In the genomic region with DNA sequence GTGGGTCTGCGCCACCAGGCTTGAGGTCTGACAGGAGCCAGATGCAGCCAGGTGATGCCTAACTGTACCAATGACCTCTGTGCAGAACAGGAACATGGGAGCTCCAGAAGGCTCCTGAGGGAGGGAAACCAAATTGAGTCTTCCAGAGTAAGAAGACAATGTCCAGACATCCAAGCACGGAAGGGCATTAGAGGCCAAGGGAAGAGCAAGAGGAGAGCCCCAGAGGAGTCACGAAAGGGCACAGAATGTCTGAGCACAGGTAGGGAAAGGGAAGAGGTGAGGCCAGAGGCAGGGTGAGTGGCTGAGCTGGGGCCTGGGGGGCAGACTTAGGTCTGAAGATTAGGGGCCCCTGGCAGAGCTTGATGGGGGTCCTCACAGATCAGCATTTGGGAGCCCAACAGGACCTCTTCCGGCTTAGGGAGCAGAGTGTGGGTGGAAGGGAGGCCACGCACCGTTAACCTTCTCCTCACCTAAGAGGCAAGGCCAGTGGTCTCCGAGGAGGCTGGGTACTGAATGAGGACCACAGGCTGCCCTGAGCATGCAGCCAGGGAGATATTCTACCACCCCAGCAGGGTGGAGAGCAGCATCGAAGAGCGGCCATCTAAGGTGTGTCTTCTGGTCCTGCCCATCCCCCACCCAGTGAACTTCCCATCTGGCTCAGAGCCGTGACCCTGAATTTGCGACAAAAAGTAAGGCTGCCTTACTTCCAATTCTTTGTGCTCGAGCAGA, we compare ENCODE assay signal across 29 cellular contexts. TPM values are rescaled to one million over a fixed set of nuclear protein-coding genes. Genes with fewer than 3 reads are reported as not detected.
DNase-seq lines count a peak whose midpoint lies in the region; ATAC-seq and TF ChIP-seq lines count a peak whose summit lies in the region.
"Had no signal": no experiment of that assay in that cellular context is flagged by ENCODE, and none has a peak within 500 bp of the region (broad histone marks: within the 10 kb centered on the region; RNA-seq: fewer than 3 reads in every experiment).

No MANE protein-coding gene starts in this region.

- TF ChIP-seq CTCF in chondrocyte (IDR thresholded peaks at IDR 0.05): no peak
- no peak for TF ChIP-seq CTCF in osteoblast (IDR thresholded peaks at IDR 0.05; ENCODE audit: extremely low read depth, low read depth, low read length)
- TF ChIP-seq CTCF in GM13976 (IDR thresholded peaks at IDR 0.05; ENCODE audit: borderline replicate concordance, control extremely low read depth, extremely low read depth, insufficient read depth, missing control alignments): no peak

- peak overlapping the region in 8 of 11 experiments; percentile 52 to 94 (median 86); a peak in 15 of 22 replicates for H3K4me2 ChIP-seq in BLaER1 treated with 17β-estradiol and CSF1 and Interleukin-3, amounts not matched to agents 10 nM and 100 nM
- no peak overlapping the region for H3K4me2 ChIP-seq in osteoblast (ENCODE audit: insufficient read depth, low read length)

- H3K36me3 Mint-ChIP-seq in activated naive CD4-positive, alpha-beta T cell treated with anti-CD3 and anti-CD28 coated beads, Interleukin-2, amount 50 U/mL, for 72 hours: no peaks in the 10 kb centered on the region
- peaks cover 22% of the 10 kb centered on the region for H3K36me3 Mint-ChIP-seq in chondrocyte (ENCODE audit: low read depth)

- ATAC-seq in activated naive CD4-positive, alpha-beta T cell treated with anti-CD3 and anti-CD28 coated beads, Interleukin-2, amount 50 U/mL, for 72 hours: no peak
- ATAC-seq in GM21723 (IDR thresholded peaks at IDR 0.05; ENCODE audit: unreplicated experiment) (no peak), GM18909 (IDR thresholded peaks at IDR 0.05; ENCODE audit: poor library complexity, unreplicated experiment) (no peak)
- ATAC-seq: PC-3 had no signal

- H3K9me3 Mint-ChIP-seq in activated naive CD4-positive, alpha-beta T cell treated with anti-CD3 and anti-CD28 coated beads, Interleukin-2, amount 50 U/mL, for 72 hours: no peaks in the 10 kb centered on the region
- H3K9me3 Mint-ChIP-seq in chondrocyte (ENCODE audit: low read depth): no peaks in the 10 kb centered on the region
- H3K9me3 Mint-ChIP-seq: CD4-positive, CD25-positive, alpha-beta regulatory T cell; HFFc6 had no signal

- H3K9ac ChIP-seq in BLaER1 treated with 17β-estradiol and CSF1 and Interleukin-3, amounts not matched to agents 10 nM and 100 nM: peak overlapping the region in 1 of 11 experiments; percentile 10; a peak in 2 of 22 replicates

- no peak overlapping the region for H2AFZ ChIP-seq in osteoblast (ENCODE audit: low read length)

- H3K79me2 ChIP-seq in osteoblast (ENCODE audit: insufficient read depth, low read length): peaks cover 96% of the 10 kb centered on the region

- H3K4me1 Mint-ChIP-seq in chondrocyte (ENCODE audit: low read depth): peaks cover 50% of the 10 kb centered on the region
- H3K4me1 Mint-ChIP-seq: CD4-positive, CD25-positive, alpha-beta regulatory T cell had no signal

- peaks cover 4 to 100% (median 63%) of the 10 kb centered on the region in 11 experiments; a peak in 18 of 22 replicates for H4K20me1 ChIP-seq in BLaER1 treated with 17β-estradiol and CSF1 and Interleukin-3, amounts not matched to agents 10 nM and 100 nM
- H4K20me1 ChIP-seq in osteoblast (ENCODE audit: insufficient read depth, low read length): peaks cover 85% of the 10 kb centered on the region

- H3K27me3 Mint-ChIP-seq in chondrocyte (ENCODE audit: low read depth): no peaks in the 10 kb centered on the region
- H3K27me3 Mint-ChIP-seq: CD4-positive, CD25-positive, alpha-beta regulatory T cell had no signal

- peaks cover 31 to 65% (median 47%) of the 10 kb centered on the region in 11 experiments; a peak in 21 of 22 replicates for H3K36me3 ChIP-seq in BLaER1 treated with 17β-estradiol and CSF1 and Interleukin-3, amounts not matched to agents 10 nM and 100 nM
- peaks cover 84% of the 10 kb centered on the region for H3K36me3 ChIP-seq in osteoblast (ENCODE audit: insufficient read depth, low read length)
- H3K36me3 ChIP-seq: BE2C had no signal

- peak overlapping the region; percentile 5 to 70 for H3K27ac Mint-ChIP-seq in activated naive CD4-positive, alpha-beta T cell treated with anti-CD3 and anti-CD28 coated beads, Interleukin-2, amount 50 U/mL, for 72 hours
- peak overlapping the region; percentile 49 for H3K27ac Mint-ChIP-seq in chondrocyte (ENCODE audit: unreplicated experiment)
- H3K27ac Mint-ChIP-seq: HFFc6 had no signal

- no peaks in the 10 kb centered on the region for H3K27me3 ChIP-seq in BLaER1 treated with 17β-estradiol and CSF1 and Interleukin-3, amounts not matched to agents 10 nM and 100 nM
- no peaks in the 10 kb centered on the region for H3K27me3 ChIP-seq in osteoblast (ENCODE audit: insufficient read depth, low read length)
- H3K27me3 ChIP-seq: BE2C, SJSA1 had no signal

- in situ Hi-C loops in GM13976 (cut with MboI; ENCODE audit: low sequenced_read_pairs, unreplicated experiment): no loop called here

- H3K4me3 ChIP-seq in BLaER1 treated with 17β-estradiol and CSF1 and Interleukin-3, amounts not matched to agents 10 nM and 100 nM: no peak overlapping the region
- no peak overlapping the region for H3K4me3 ChIP-seq in osteoblast (ENCODE audit: insufficient read depth, low read length)
- H3K4me3 ChIP-seq: HAP-1, SJSA1 had no signal

- H3K9me3 ChIP-seq in BLaER1 treated with 17β-estradiol and CSF1 and Interleukin-3, amounts not matched to agents 10 nM and 100 nM (replicated peaks in 1 of 11): no peaks in the 10 kb centered on the region
- H3K9me3 ChIP-seq in osteoblast (ENCODE audit: low read depth, low read length): no peaks in the 10 kb centered on the region
- H3K9me3 ChIP-seq: BE2C, HAP-1 had no signal

- H3K27ac ChIP-seq in BLaER1 treated with 17β-estradiol and CSF1 and Interleukin-3, amounts not matched to agents 10 nM and 100 nM: peak overlapping the region in 4 of 11 experiments; percentile 5 to 97 (median 92); a peak in 5 of 22 replicates
- no peak overlapping the region for H3K27ac ChIP-seq in osteoblast (ENCODE audit: low read depth, low read length)
- H3K27ac ChIP-seq: HL-60, SJSA1 had no signal

- DNase-seq in activated naive CD4-positive, alpha-beta T cell treated with anti-CD3 and anti-CD28 coated beads, Interleukin-2, amount 50 U/mL, for 72 hours (ENCODE audit: low spot score in 2 of 2): no peak
- no peak for DNase-seq in activated naive CD4-positive, alpha-beta T cell treated with Interleukin-2 at 50 U/mL for 16 hours
- peak; percentile 66 for DNase-seq in chondrocyte (ENCODE audit: low spot score)
- DNase-seq in osteoblast (ENCODE audit: insufficient read length, low spot score, missing footprints): peak; percentile 81
- no peak for DNase-seq in GM13976 (ENCODE audit: low spot score)
- DNase-seq: 8988T; ACHN; BE2C; CD4-positive, CD25-positive, alpha-beta regulatory T cell; DMS53; GOT3; HFFc6; NCI-H1092 treated with DMSO at 0.1 percent for 48 hours; NCI-H1436 treated with DMSO at 0.1 percent for 48 hours; NCI-H187 treated with DMSO at 0.1 percent for 48 hours; NCI-H446; NCI-H524 treated with DMSO at 0.1 percent for 48 hours; NCI-H82; NK-92 treated with Interleukin-12 subunit alpha and Interleukin-12 subunit beta, amount 100 ng/mL, for 24 hours; PC-3; Right ventricle myocardium superior had no signal

- peaks cover 57 to 100% (median 99%) of the 10 kb centered on the region in 10 experiments for H3K4me1 ChIP-seq in BLaER1 treated with 17β-estradiol and CSF1 and Interleukin-3, amounts not matched to agents 10 nM and 100 nM
- H3K4me1 ChIP-seq in osteoblast (ENCODE audit: insufficient read depth, low read length): peaks cover 16% of the 10 kb centered on the region
- H3K4me1 ChIP-seq: HAP-1, SJSA1 had no signal

- H3K4me3 Mint-ChIP-seq in chondrocyte (ENCODE audit: unreplicated experiment): no peak overlapping the region
- H3K4me3 Mint-ChIP-seq: CD4-positive, CD25-positive, alpha-beta regulatory T cell; HFFc6 had no signal

RNA-seq across cellular contexts. Expression of gene RRBP1, which starts 41.7 kb away (rescaled TPM):
- total RNA-seq in activated naive CD4-positive, alpha-beta T cell treated with anti-CD3 and anti-CD28 coated beads, Interleukin-2, amount 50 U/mL, for 72 hours: 10 to 100 TPM; 23.4 to 38.1 TPM
- total RNA-seq in chondrocyte: 459 to 621 TPM (median 460 TPM) in 3 replicates
- 122 and 126 TPM in 2 replicates for total RNA-seq in osteoblast

RNA-seq across cellular contexts. Expression of gene BANF2, which starts 59.5 kb away (rescaled TPM):
- not detected for total RNA-seq in activated naive CD4-positive, alpha-beta T cell treated with anti-CD3 and anti-CD28 coated beads, Interleukin-2, amount 50 U/mL, for 72 hours
- total RNA-seq in chondrocyte: not detected in 3 replicates
- not detected in 2 replicates for total RNA-seq in osteoblast
- total RNA-seq: CD4-positive, CD25-positive, alpha-beta regulatory T cell; Daoy; G401; HFFc6; PC-3; Right ventricle myocardium superior; SJSA1 had no signal

Comparison
In these comparisons a context has a peak if more than half of its experiments do, and no peak if none do; other contexts are left out.
1. DNase-seq: peak in chondrocyte (single experiment) and osteoblast (single experiment); none in activated naive CD4-positive, alpha-beta T cell treated with anti-CD3 and anti-CD28 coated beads, Interleukin-2, amount 50 U/mL, for 72 hours (0 of 2), activated naive CD4-positive, alpha-beta T cell treated with Interleukin-2 at 50 U/mL for 16 hours (single experiment) and GM13976 (single experiment).